In genomic region chr20:25336561-25337422, GRCh38 we compare ENCODE assay signal across 9 cellular contexts. TPM values are rescaled to one million over a fixed set of nuclear protein-coding genes. Genes with fewer than 3 reads are reported as not detected.
A peak's percentile ranks its signal among the peaks of the same experiment; 100 is the strongest.
DNase-seq lines count a peak whose midpoint lies in the region; ATAC-seq and TF ChIP-seq lines count a peak whose summit lies in the region.
"Had no signal": no experiment of that assay in that cellular context is flagged by ENCODE, and none has a peak within 500 bp of the region (broad histone marks: within the 10 kb centered on the region; RNA-seq: fewer than 3 reads in every experiment).

No MANE protein-coding gene starts in this region.

- DNase-seq in GM06990 (ENCODE audit: extremely low read depth, insufficient read length) (no peak), RWPE1 (ENCODE audit: low spot score) (peak; percentile 73), fibroblast of mammary gland (ENCODE audit: low read depth) (peak; percentile 28), pons (ENCODE audit: low spot score) (peak; percentile 89), inferior parietal cortex (ENCODE audit: extremely low spot score) (no peak), vagina (ENCODE audit: extremely low spot score in 2 of 2) (no peak), H4 (ENCODE audit: low spot score) (no peak)
- DNase-seq: T-helper 9 cell had no signal

- no peak for ATAC-seq in HG02610 (IDR thresholded peaks at IDR 0.05; ENCODE audit: unreplicated experiment)

- H3K27ac ChIP-seq in RWPE1 (peak overlapping the region; percentile 80), vagina (no peak overlapping the region)

- POLR2A ChIA-PET in RWPE1 (lab: Yijun Ruan, JAX; ENCODE audit: low non-redundant PET): interaction anchor here (0.6 kb wide), 1 partner anchor 204 kb away, joined by 3 read pairs; no protein-coding TSS in a partner anchor

- CTCF ChIA-PET in RWPE1 (lab: Yijun Ruan, JAX): interaction anchor here (0.5 to 1.8 kb wide), 7 partner anchors 22 to 157 kb away, joined by 3 to 7 read pairs (median 3); partner anchors contain the start of gene ABHD12

- no peaks in the 10 kb centered on the region for H3K27me3 ChIP-seq in GM06990 (replicated peaks; ENCODE audit: control insufficient read depth, insufficient read depth, low read length)
- H3K27me3 ChIP-seq in vagina: no peaks in the 10 kb centered on the region

- peaks cover 23% of the 10 kb centered on the region for H3K4me1 ChIP-seq in vagina

- no peak for TF ChIP-seq POLR2A in vagina (IDR thresholded peaks at IDR 0.05)

- H3K9me3 ChIP-seq in vagina: no peaks in the 10 kb centered on the region

- intact Hi-C loops in vagina (cut with DNase I): no loop called here

- no peaks in the 10 kb centered on the region; the same call in none of the 2 replicates for H3K36me3 ChIP-seq in GM06990 (ENCODE audit: control insufficient read depth, insufficient read depth, low read length)
- H3K36me3 ChIP-seq in vagina: no peaks in the 10 kb centered on the region

- TF ChIP-seq CTCF in GM06990 (IDR thresholded peaks at IDR 0.05; ENCODE audit: insufficient read depth, low read length, poor library complexity, severe bottlenecking) (peak; percentile 7), RWPE1 (conservative IDR thresholded peaks at IDR 0.05; ENCODE audit: low read depth) (peak; percentile 79), fibroblast of mammary gland (conservative IDR thresholded peaks at IDR 0.05; ENCODE audit: control insufficient read depth, insufficient read depth, low read depth, low read length) (peak; percentile 25), vagina (IDR thresholded peaks at IDR 0.05) (no peak)

- H3K4me3 ChIP-seq in GM06990 (replicated peaks; ENCODE audit: low read depth, low read length) (no peak overlapping the region), fibroblast of mammary gland (ENCODE audit: control insufficient read depth, low read depth, low read length) (no peak overlapping the region), vagina (no peak overlapping the region)

RNA-seq across cellular contexts. Expression of gene ABHD12, which starts 53.8 kb away (rescaled TPM):
- total RNA-seq in vagina: 36.6 TPM
- 22.5 and 24.7 TPM in 2 replicates for total RNA-seq in H4 (2014; rRNA removed; shearing (Covaris generic))

Comparison
In these comparisons a context has a peak if more than half of its experiments do, and no peak if none do; other contexts are left out.
1. DNase-seq: peak in RWPE1 (single experiment), fibroblast of mammary gland (single experiment) and pons (single experiment); none in GM06990 (single experiment), inferior parietal cortex (single experiment), vagina (0 of 2) and H4 (single experiment).
2. CTCF ChIP-seq: peak in GM06990 (single experiment), RWPE1 (single experiment) and fibroblast of mammary gland (single experiment); none in vagina (0 of 3).